9 cellular contexts compared by ENCODE assay signal in the genomic region with DNA sequence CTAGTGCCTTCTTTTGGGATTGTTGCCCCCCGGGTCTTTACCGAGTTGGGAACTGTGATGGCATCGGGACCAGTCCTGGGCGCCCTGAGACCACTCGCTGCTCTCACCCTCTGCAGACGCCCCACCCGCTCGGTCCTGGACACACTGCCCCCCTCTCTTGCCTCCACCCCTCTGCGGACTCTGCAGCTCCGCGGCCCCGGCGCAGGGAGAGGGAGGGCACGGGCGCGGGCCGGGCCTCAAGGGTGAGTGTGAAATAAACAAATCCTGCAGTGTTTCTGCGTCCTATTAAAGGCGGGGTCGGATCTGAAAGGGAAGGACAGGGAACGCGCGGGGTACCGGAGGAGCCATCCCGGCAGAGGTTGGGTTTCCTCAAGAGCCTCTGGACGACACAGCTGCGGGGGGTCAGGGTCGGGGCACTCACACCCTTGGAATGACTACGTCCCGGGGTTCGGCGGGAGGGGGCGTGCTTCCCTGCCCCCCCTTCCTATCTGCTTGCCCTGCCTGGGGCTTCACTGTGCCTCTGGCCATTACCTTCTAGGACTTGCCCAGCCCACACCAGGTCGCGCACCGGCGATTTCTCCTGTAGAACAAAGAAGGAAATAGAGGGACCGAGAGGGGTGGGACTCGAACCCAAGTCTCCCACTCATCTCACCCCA. TPM values are rescaled to one million over a fixed set of nuclear protein-coding genes. Genes with fewer than 3 reads are reported as not detected.
DNase-seq lines count a peak whose midpoint lies in the region; ATAC-seq and TF ChIP-seq lines count a peak whose summit lies in the region.
"Had no signal": no experiment of that assay in that cellular context is flagged by ENCODE, and none has a peak within 500 bp of the region (broad histone marks: within the 10 kb centered on the region; RNA-seq: fewer than 3 reads in every experiment).

No MANE protein-coding gene starts in this region.

- H3K27ac ChIP-seq in GM23338 (ENCODE audit: low read depth) (no peak overlapping the region), heart left ventricle (peak overlapping the region; percentile 59 to 86 (median 78)), sigmoid colon (peak overlapping the region; percentile 68 to 88 (median 71))
- H3K27ac ChIP-seq: SK-N-MC had no signal

- H3K27me3 Mint-ChIP-seq in GM23338 (ENCODE audit: insufficient read depth, low read depth, poor library complexity), result peaks cover 98% of the 10 kb centered on the region
- peaks cover 19% of the 10 kb centered on the region for H3K27me3 Mint-ChIP-seq in T-helper 17 cell

- H3K4me2 ChIP-seq in GM23338, result peak overlapping the region; percentile 78

- DNase-seq in GM23338 (ENCODE audit: low spot score), result peak; percentile 59
- DNase-seq in T-helper 17 cell, result no peak
- DNase-seq in heart left ventricle, result peak in 1 of 5 donors; percentile 69
- DNase-seq in sigmoid colon, result peak; percentile 79
- no peak for DNase-seq in erythroblast (lab: John Stamatoyannopoulos, UW)
- DNase-seq in middle frontal gyrus (ENCODE audit: extremely low spot score, low spot score), result no peak

- H3K9me3 ChIP-seq in T-helper 17 cell (ENCODE audit: control insufficient read depth, low read length, poor library complexity, severe bottlenecking), result no peaks in the 10 kb centered on the region
- H3K9me3 ChIP-seq in heart left ventricle, result no peaks in the 10 kb centered on the region
- no peaks in the 10 kb centered on the region for H3K9me3 ChIP-seq in sigmoid colon

- H3K27me3 ChIP-seq in GM23338 (ENCODE audit: insufficient read depth) (peaks cover 100% of the 10 kb centered on the region), heart left ventricle (peaks cover 0 to 64% (median 7%) of the 10 kb centered on the region in 9 donors), sigmoid colon (peaks cover 34 to 58% (median 46%) of the 10 kb centered on the region in 3 donors)

- 2 to 5% (median 4%) methylated on average over 31 to 38 of the region's 39 CpGs for WGBS in heart left ventricle, 4 donors
- 2 to 3% methylated on average over 39 of the region's 39 CpGs for WGBS in sigmoid colon, 2 donors

- H3K4me1 ChIP-seq in GM23338 (ENCODE audit: insufficient read depth) (peaks cover 24% of the 10 kb centered on the region; the same call in 1 of the 2 replicates), heart left ventricle (peaks cover 0 to 68% (median 50%) of the 10 kb centered on the region in 12 donors), sigmoid colon (peaks cover 0 to 73% (median 71%) of the 10 kb centered on the region in 4 donors)

- no peak for TF ChIP-seq EP300 in sigmoid colon (IDR thresholded peaks at IDR 0.05)

- peaks cover 4% of the 10 kb centered on the region; the same call in 2 of the 3 replicates for H3K9me3 Mint-ChIP-seq in GM23338

- peaks cover 10% of the 10 kb centered on the region for H3F3A ChIP-seq in GM23338 (replicated peaks; ENCODE audit: low read depth)

- TF ChIP-seq POLR2A in heart left ventricle (IDR thresholded peaks at IDR 0.05), result no peak
- TF ChIP-seq POLR2A in sigmoid colon (IDR thresholded peaks at IDR 0.05), result no peak
- no peak for TF ChIP-seq POLR2A in erythroblast (IDR thresholded peaks at IDR 0.05; ENCODE audit: low read length)

- no peak overlapping the region for H3K27ac Mint-ChIP-seq in GM23338
- no peak overlapping the region for H3K27ac Mint-ChIP-seq in T-helper 17 cell

- H3K4me3 ChIP-seq in GM23338, result peak overlapping the region; percentile 49
- peak overlapping the region in 11 of 12 donors; percentile 13 to 63 (median 52) for H3K4me3 ChIP-seq in heart left ventricle
- peak overlapping the region; percentile 17 to 47 (median 39) for H3K4me3 ChIP-seq in sigmoid colon
- H3K4me3 ChIP-seq: SK-N-MC had no signal

- no peaks in the 10 kb centered on the region for H3K9me2 ChIP-seq in GM23338 (ENCODE audit: insufficient read depth)

- H3K4me1 Mint-ChIP-seq in GM23338 (peaks cover 34% of the 10 kb centered on the region), T-helper 17 cell (peaks cover 21% of the 10 kb centered on the region)

- H3K79me2 ChIP-seq in GM23338 (replicated peaks; ENCODE audit: insufficient read depth), result no peaks in the 10 kb centered on the region

- 0 out of 3 replicates have a peak, but pooled peaks have one; percentile 0 for ATAC-seq in GM23338
- ATAC-seq in T-helper 17 cell, result no peak
- peak in 2 of 4 donors; percentile 2 to 10 for ATAC-seq in heart left ventricle
- no peak for ATAC-seq in GM21423 (IDR thresholded peaks at IDR 0.05; ENCODE audit: unreplicated experiment)
- ATAC-seq in HG03354 (IDR thresholded peaks at IDR 0.05; ENCODE audit: poor library complexity, severe bottlenecking, unreplicated experiment), result no peak

- TF ChIP-seq CTCF in GM23338 (conservative IDR thresholded peaks at IDR 0.05; ENCODE audit: low read depth in 2 of 2), result no peak
- TF ChIP-seq CTCF in heart left ventricle (IDR thresholded peaks at IDR 0.05), result no peak
- no peak for TF ChIP-seq CTCF in sigmoid colon (IDR thresholded peaks at IDR 0.05)

- H2AFZ ChIP-seq in GM23338, result no peak overlapping the region

- H3K36me3 ChIP-seq in GM23338 (ENCODE audit: insufficient read depth), result no peaks in the 10 kb centered on the region
- H3K36me3 ChIP-seq in heart left ventricle, result no peaks in the 10 kb centered on the region
- no peaks in the 10 kb centered on the region for H3K36me3 ChIP-seq in sigmoid colon

- H3K4me3 Mint-ChIP-seq in GM23338 (peak overlapping the region; percentile 57), T-helper 17 cell (peak overlapping the region; percentile 73)

- intact Hi-C loops in heart left ventricle (cut with DNase I), result no loop called here
- intact Hi-C loops in sigmoid colon (cut with DNase I), result no loop called here

- H3K36me3 Mint-ChIP-seq in GM23338 (ENCODE audit: low read depth) (no peaks in the 10 kb centered on the region), T-helper 17 cell (ENCODE audit: low read depth) (peaks cover 2% of the 10 kb centered on the region)

- no peaks in the 10 kb centered on the region; the same call in 1 of the 2 replicates for H4K20me1 ChIP-seq in GM23338 (replicated peaks; ENCODE audit: insufficient read depth)

RNA-seq across cellular contexts. Expression of gene HSF4, which starts 0.5 kb away (rescaled TPM):
- total RNA-seq in GM23338 (2014; rRNA removed; shearing (Covaris generic)), result 1.3 TPM in 1 of 2 replicates, not detected in the other
- polyA plus RNA-seq in GM23338 (2016; fragmentation: Nextera tagmentation; extraction: Ambion mirVana), result 0.19 TPM in 1 of 2 replicates, not detected in the other
- 10 to 100 TPM; 54.5 to 80.9 TPM for total RNA-seq in T-helper 17 cell
- 10 to 100 TPM; 11.6 to 62.4 (median 35.4) TPM for total RNA-seq in heart left ventricle
- 10 to 100 TPM in 1 of 2 donors, 1 to 10 TPM in 1; 5.9 to 62.5 TPM for polyA plus RNA-seq in heart left ventricle
- total RNA-seq in sigmoid colon, result 100 to 1,000 TPM in 1 of 4 donors, 10 to 100 TPM in 3; 21.2 to 109 (median 25.8) TPM
- polyA plus RNA-seq in sigmoid colon, result 10 to 100 TPM in 1 of 3 donors, 1 to 10 TPM in 2; 1.2 to 17.9 (median 3.6) TPM

RNA-seq across cellular contexts. Expression of gene FBXL8, which starts 4.3 kb away (rescaled TPM):
- total RNA-seq in GM23338 (2014; rRNA removed; shearing (Covaris generic)), result not detected in 2 replicates
- polyA plus RNA-seq in GM23338 (2016; fragmentation: Nextera tagmentation; extraction: Ambion mirVana) (0.26 TPM in 1 of 2 replicates, not detected in the other), heart left ventricle (1 to 10 TPM; 5.4 to 9.2 TPM), sigmoid colon (10 to 100 TPM in 2 of 3 donors, 1 to 10 TPM in 1; 4.9 to 19.1 (median 10.8) TPM)
- total RNA-seq in T-helper 17 cell (10 to 100 TPM; 50.0 to 55.1 TPM), heart left ventricle (10 to 100 TPM in 1 of 9 donors, 1 to 10 TPM in 8; 5.0 to 13.4 (median 7.2) TPM), sigmoid colon (10 to 100 TPM in 2 of 4 donors, 1 to 10 TPM in 2; 7.5 to 11.8 (median 9.7) TPM)

RNA-seq across cellular contexts. Expression of gene TRADD, which starts 4.3 kb away (rescaled TPM):
- 0.42 TPM in 1 of 2 replicates, not detected in the other for total RNA-seq in GM23338 (2014; rRNA removed; shearing (Covaris generic))
- polyA plus RNA-seq in GM23338 (2016; fragmentation: Nextera tagmentation; extraction: Ambion mirVana) (0.50 and 0.55 TPM in 2 replicates), heart left ventricle (10 to 100 TPM in 1 of 2 donors, 1 to 10 TPM in 1; 6.8 to 16.2 TPM), sigmoid colon (10 to 100 TPM; 23.4 to 30.2 (median 26.4) TPM)
- total RNA-seq in T-helper 17 cell (100 to 1,000 TPM in 1 of 2 donors, 10 to 100 TPM in 1; 92.7 to 103 TPM), heart left ventricle (10 to 100 TPM in 4 of 9 donors, 1 to 10 TPM in 5; 4.7 to 14.3 (median 8.4) TPM), sigmoid colon (10 to 100 TPM; 16.1 to 23.2 (median 19.6) TPM)

RNA-seq across cellular contexts. Expression of gene NOL3, which starts 6.3 kb away (rescaled TPM):
- 0.27 and 3.3 TPM in 2 replicates for total RNA-seq in GM23338 (2014; rRNA removed; shearing (Covaris generic))
- polyA plus RNA-seq in GM23338 (2016; fragmentation: Nextera tagmentation; extraction: Ambion mirVana) (2.7 and 4.0 TPM in 2 replicates), heart left ventricle (100 to 1,000 TPM; 112 to 121 TPM), sigmoid colon (10 to 100 TPM; 12.7 to 23.9 (median 13.2) TPM)
- total RNA-seq in T-helper 17 cell (1 to 10 TPM; 4.3 to 5.5 TPM), heart left ventricle (100 to 1,000 TPM in 1 of 9 donors, 10 to 100 TPM in 8; 64.9 to 119 (median 77.4) TPM), sigmoid colon (10 to 100 TPM; 23.2 to 36.7 (median 25.9) TPM)

RNA-seq across cellular contexts. Expression of gene B3GNT9, which starts 13.2 kb away (rescaled TPM):
- 6.8 and 7.0 TPM in 2 replicates for total RNA-seq in GM23338 (2014; rRNA removed; shearing (Covaris generic))
- polyA plus RNA-seq in GM23338 (2016; fragmentation: Nextera tagmentation; extraction: Ambion mirVana) (0.99 and 1.5 TPM in 2 replicates), heart left ventricle (10 to 100 TPM in 1 of 2 donors, 1 to 10 TPM in 1; 6.4 to 16.9 TPM), sigmoid colon (1 to 10 TPM in 2 of 3 donors, under 1 TPM in 1; 0.46 to 4.9 (median 1.2) TPM)
- total RNA-seq in T-helper 17 cell (1 to 10 TPM; 7.0 to 8.1 TPM), heart left ventricle (10 to 100 TPM in 5 of 9 donors, 1 to 10 TPM in 4; 8.6 to 17.5 (median 11.9) TPM), sigmoid colon (10 to 100 TPM in 3 of 4 donors, 1 to 10 TPM in 1; 8.7 to 18.8 (median 12.2) TPM)

Comparison
In these comparisons a context has a peak if more than half of its experiments do, and no peak if none do; other contexts are left out.
1. DNase-seq: peak in GM23338 (single experiment) and sigmoid colon (single experiment); none in T-helper 17 cell (0 of 3), erythroblast (0 of 2) and middle frontal gyrus (single experiment).
2. Peak in every context shown above with its lines, with median percentiles within 50 percentile points of each other: H3K4me3 ChIP-seq.